17 cellular contexts compared by ENCODE assay signal in genomic region chr14:96309907-96310330, GRCh38. TPM values are rescaled to one million over a fixed set of nuclear protein-coding genes. Genes with fewer than 3 reads are reported as not detected.
DNase-seq lines count a peak whose midpoint lies in the region; ATAC-seq, FAIRE-seq and TF ChIP-seq lines count a peak whose summit lies in the region.
"Had no signal": no experiment of that assay in that cellular context is flagged by ENCODE, and none has a peak within 500 bp of the region (broad histone marks: within the 10 kb centered on the region; RNA-seq: fewer than 3 reads in every experiment).

No MANE protein-coding gene starts in this region.

- H3K4me1 Mint-ChIP-seq in activated T-cell treated with anti-CD3 and anti-CD28 coated beads, Interleukin-2, amount 50 U/mL, for 72 hours (ENCODE audit: low read depth) = no peaks in the 10 kb centered on the region
- no peaks in the 10 kb centered on the region for H3K4me1 Mint-ChIP-seq in type B pancreatic cell (ENCODE audit: unreplicated experiment)
- H3K4me1 Mint-ChIP-seq: memory B cell; stimulated activated naive CD8-positive, alpha-beta T cell treated with anti-CD3 and anti-CD28 coated beads, Interleukin-15, amount 100 ng/mL, for 72 hours had no signal

- 70 to 88% methylated on average over 5 of the region's 5 CpGs for WGBS in thyroid gland, 2 donors

- peaks cover 4 to 30% of the 10 kb centered on the region in 2 donors for H3K36me3 Mint-ChIP-seq in activated T-cell treated with anti-CD3 and anti-CD28 coated beads, Interleukin-2, amount 50 U/mL, for 72 hours (ENCODE audit: insufficient read depth in 2 of 2)
- H3K36me3 Mint-ChIP-seq in type B pancreatic cell = peaks cover 24% of the 10 kb centered on the region

- H3K9me3 Mint-ChIP-seq in activated T-cell treated with anti-CD3 and anti-CD28 coated beads, Interleukin-2, amount 50 U/mL, for 72 hours = no peaks in the 10 kb centered on the region
- no peaks in the 10 kb centered on the region for H3K9me3 Mint-ChIP-seq in type B pancreatic cell
- H3K9me3 Mint-ChIP-seq: memory B cell; stimulated activated naive CD8-positive, alpha-beta T cell treated with anti-CD3 and anti-CD28 coated beads, Interleukin-15, amount 100 ng/mL, for 72 hours had no signal

- no peaks in the 10 kb centered on the region for H3K27me3 Mint-ChIP-seq in activated T-cell treated with anti-CD3 and anti-CD28 coated beads, Interleukin-2, amount 50 U/mL, for 72 hours (ENCODE audit: low read depth)
- H3K27me3 Mint-ChIP-seq in type B pancreatic cell = no peaks in the 10 kb centered on the region
- H3K27me3 Mint-ChIP-seq: memory B cell; stimulated activated naive CD8-positive, alpha-beta T cell treated with anti-CD3 and anti-CD28 coated beads, Interleukin-15, amount 100 ng/mL, for 72 hours had no signal

- H3K9ac ChIP-seq in kidney (ENCODE audit: low read length in 2 of 2) = no peak overlapping the region

- DNase-seq in activated T-cell treated with anti-CD3 and anti-CD28 coated beads, Interleukin-2, amount 50 U/mL, for 72 hours = no peak
- DNase-seq in activated T-cell treated with anti-CD3 and anti-CD28 coated beads, Interleukin-2, amount 50 U/mL, for 1 hour = no peak
- DNase-seq in RCC 7860 (ENCODE audit: low spot score) = peak; percentile 16
- no peak for DNase-seq in kidney
- DNase-seq in type B pancreatic cell (ENCODE audit: extremely low spot score, unreplicated experiment) = no peak
- no peak for DNase-seq in thyroid gland
- DNase-seq: anterior cingulate cortex; NCI-H2081; NCI-H748 treated with DMSO at 0.1 percent for 48 hours; stimulated activated naive CD8-positive, alpha-beta T cell treated with anti-CD3 and anti-CD28 coated beads, Interleukin-15, amount 100 ng/mL, for 72 hours; T1000 had no signal

- peaks cover 13 to 36% of the 10 kb centered on the region in 2 donors for H3K36me3 ChIP-seq in kidney (ENCODE audit: control insufficient read depth in 1 of 2, insufficient read depth in 2 of 2, low read length in 2 of 2)
- peaks cover 41 to 73% of the 10 kb centered on the region in 2 donors for H3K36me3 ChIP-seq in thyroid gland

- H3K27ac ChIP-seq in kidney (ENCODE audit: low read depth in 2 of 2, low read length in 2 of 2) (peak overlapping the region; percentile 5 to 76), thyroid gland (no peak overlapping the region)
- H3K27ac ChIP-seq: skin epidermis had no signal

- ATAC-seq in activated T-cell treated with anti-CD3 and anti-CD28 coated beads, Interleukin-2, amount 50 U/mL, for 72 hours (replicated peaks in 1 of 2) = no peak
- ATAC-seq in GM18861 (IDR thresholded peaks at IDR 0.05; ENCODE audit: unreplicated experiment) (no peak), HG02870 (IDR thresholded peaks at IDR 0.05; ENCODE audit: unreplicated experiment) (no peak)
- ATAC-seq: Right ventricle myocardium inferior; stimulated activated naive CD8-positive, alpha-beta T cell treated with anti-CD3 and anti-CD28 coated beads, Interleukin-15, amount 100 ng/mL, for 72 hours had no signal

- H3K27me3 ChIP-seq in thyroid gland = no peaks in the 10 kb centered on the region

- FAIRE-seq in RCC 7860 (lab: Jason Lieb, UNC) = peak; percentile 69
- FAIRE-seq in kidney (lab: Jason Lieb, UNC) = no peak

- TF ChIP-seq CTCF in kidney (IDR thresholded peaks at IDR 0.05; ENCODE audit: borderline replicate concordance, extremely low read depth, insufficient read depth) (peak; percentile 4), type B pancreatic cell (conservative IDR thresholded peaks at IDR 0.05) (peak; percentile 20), thyroid gland (IDR thresholded peaks at IDR 0.05) (no peak)

- no peak overlapping the region for H3K4me3 Mint-ChIP-seq in activated T-cell treated with anti-CD3 and anti-CD28 coated beads, Interleukin-2, amount 50 U/mL, for 72 hours
- no peak overlapping the region for H3K4me3 Mint-ChIP-seq in type B pancreatic cell
- H3K4me3 Mint-ChIP-seq: memory B cell; stimulated activated naive CD8-positive, alpha-beta T cell treated with anti-CD3 and anti-CD28 coated beads, Interleukin-15, amount 100 ng/mL, for 72 hours had no signal

- intact Hi-C loops in kidney (cut with DNase I) = loop anchor here (10.0 kb wide), 1 partner anchor 105 kb away; no protein-coding TSS in a partner anchor
- intact Hi-C loops in thyroid gland (cut with DNase I) = no loop called here

- H3K27ac Mint-ChIP-seq in activated T-cell treated with anti-CD3 and anti-CD28 coated beads, Interleukin-2, amount 50 U/mL, for 72 hours = peak overlapping the region; percentile 38
- no peak overlapping the region for H3K27ac Mint-ChIP-seq in type B pancreatic cell

- no peaks in the 10 kb centered on the region for H3K9me3 ChIP-seq in kidney (ENCODE audit: control insufficient read depth in 1 of 2, low read length in 2 of 2)
- no peaks in the 10 kb centered on the region for H3K9me3 ChIP-seq in thyroid gland

- no peak for TF ChIP-seq POLR2A in thyroid gland (IDR thresholded peaks at IDR 0.05)

- no peak overlapping the region for H3K4me3 ChIP-seq in kidney (ENCODE audit: low read length in 2 of 2)
- no peak overlapping the region for H3K4me3 ChIP-seq in thyroid gland (replicated peaks in 1 of 3)
- H3K4me3 ChIP-seq: skin epidermis had no signal

- H3K4me1 ChIP-seq in kidney (ENCODE audit: control insufficient read depth in 1 of 2, insufficient read depth in 1 of 2, low read depth in 1 of 2, low read length in 2 of 2) (peaks cover 8 to 25% of the 10 kb centered on the region in 2 donors), thyroid gland (no peaks in the 10 kb centered on the region)

RNA-seq across cellular contexts. Expression of gene ATG2B, which starts 53.2 kb away (rescaled TPM):
- 10 to 100 TPM; 22.9 to 28.3 TPM for total RNA-seq in activated T-cell treated with anti-CD3 and anti-CD28 coated beads, Interleukin-2, amount 50 U/mL, for 72 hours
- total RNA-seq in kidney (35.8 TPM), type B pancreatic cell (ENCODE audit: low replicate concordance) (15.6 and 19.9 TPM in 2 replicates), thyroid gland (10 to 100 TPM; 28.4 to 55.1 (median 40.0) TPM)
- polyA plus RNA-seq in kidney (ENCODE audit: insufficient read depth, low read depth, low replicate concordance) = 3.8 TPM

RNA-seq across cellular contexts. Expression of gene GSKIP, which starts 53.4 kb away (rescaled TPM):
- total RNA-seq in activated T-cell treated with anti-CD3 and anti-CD28 coated beads, Interleukin-2, amount 50 U/mL, for 72 hours = 10 to 100 TPM; 22.5 to 22.6 TPM
- total RNA-seq in kidney = 30.5 TPM
- 13.1 TPM for polyA plus RNA-seq in kidney (ENCODE audit: insufficient read depth, low read depth, low replicate concordance)
- 21.3 and 30.1 TPM in 2 replicates for total RNA-seq in type B pancreatic cell (ENCODE audit: low replicate concordance)
- total RNA-seq in thyroid gland = 10 to 100 TPM; 15.2 to 22.3 (median 19.7) TPM

RNA-seq across cellular contexts. Expression of gene BDKRB1, which starts 53.9 kb away (rescaled TPM):
- total RNA-seq in activated T-cell treated with anti-CD3 and anti-CD28 coated beads, Interleukin-2, amount 50 U/mL, for 72 hours = not detected
- total RNA-seq in kidney (1.2 TPM), type B pancreatic cell (ENCODE audit: low replicate concordance) (0.62 TPM in 1 of 2 replicates, not detected in the other), thyroid gland (1 to 10 TPM in 1 of 4 donors, under 1 TPM in 2, not detected in 1; 0.78 to 1.0 (median 0.94) TPM)
- 1.5 TPM for polyA plus RNA-seq in kidney (ENCODE audit: insufficient read depth, low read depth, low replicate concordance)
- total RNA-seq: dermis microvascular lymphatic vessel endothelial cell, Right ventricle myocardium inferior had no signal

Comparison
In these comparisons a context has a peak if more than half of its experiments do, and no peak if none do; other contexts are left out.
1. H3K27ac ChIP-seq: peak in kidney (2 of 2); none in thyroid gland (0 of 3).
2. CTCF ChIP-seq: peak in kidney (single experiment) and type B pancreatic cell (single experiment); none in thyroid gland (0 of 6).